Comparison of ENCODE assay signal across 9 cellular contexts in the genomic region with DNA sequence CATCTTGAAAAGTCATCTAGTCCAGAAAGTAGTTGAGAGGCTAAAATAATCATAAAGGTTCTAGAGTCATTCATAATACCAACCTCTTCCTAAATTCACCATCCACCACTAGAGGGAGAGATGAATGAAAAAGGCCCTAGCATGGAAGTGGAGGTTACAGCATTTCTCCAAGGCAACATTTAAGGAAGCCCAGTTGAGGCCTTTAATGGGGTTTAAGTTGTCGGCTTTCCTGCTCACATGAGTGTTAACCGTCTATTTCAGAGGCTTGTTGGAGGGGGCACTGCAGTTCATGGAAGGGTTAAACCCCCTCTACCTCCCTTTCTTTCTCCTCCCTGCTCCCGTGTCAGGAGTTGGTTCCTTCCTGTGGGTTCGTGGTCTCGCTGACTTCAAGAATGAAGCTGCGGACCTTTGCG. TPM values are rescaled to one million over a fixed set of nuclear protein-coding genes. Genes with fewer than 3 reads are reported as not detected.
A peak's percentile ranks its signal among the peaks of the same experiment; 100 is the strongest.
DNase-seq lines count a peak whose midpoint lies in the region; ATAC-seq, FAIRE-seq and TF ChIP-seq lines count a peak whose summit lies in the region.
"Had no signal": no experiment of that assay in that cellular context is flagged by ENCODE, and none has a peak within 500 bp of the region (broad histone marks: within the 10 kb centered on the region; RNA-seq: fewer than 3 reads in every experiment).

No MANE protein-coding gene starts in this region.

- DNase-seq in NCI-H526 (lab: John Stamatoyannopoulos, UW) (peak; percentile 2 to 28), NCI-H526 treated with DMSO at 0.1 percent for 48 hours (lab: John Stamatoyannopoulos, UW) (no peak), MV-4-11 (lab: John Stamatoyannopoulos, UW) (peak; percentile 88), kidney (no peak), amniotic stem cell (lab: John Stamatoyannopoulos, UW) (no peak)

- H3K4me1 ChIP-seq in kidney (ENCODE audit: control insufficient read depth in 1 of 2, insufficient read depth in 1 of 2, low read depth in 1 of 2, low read length in 2 of 2), result peaks cover 0 to 6% of the 10 kb centered on the region in 2 donors

- H3K4me3 ChIP-seq in kidney (ENCODE audit: low read length in 2 of 2), result no peak overlapping the region

- H3K27ac ChIP-seq in angular gyrus (ENCODE audit: low read depth, low read length), result peak overlapping the region; percentile 37
- no peak overlapping the region for H3K27ac ChIP-seq in kidney (ENCODE audit: low read depth in 2 of 2, low read length in 2 of 2)

- intact Hi-C loops in kidney (cut with DNase I), result loop anchor here (10.0 kb wide), 2 partner anchors 135 to 225 kb away; no protein-coding TSS in a partner anchor

- no peak for FAIRE-seq in kidney (lab: Jason Lieb, UNC)
- FAIRE-seq: G401.6 had no signal

- no peak overlapping the region for H3K9ac ChIP-seq in kidney (ENCODE audit: low read length in 2 of 2)

- H3K9me3 ChIP-seq in kidney (ENCODE audit: control insufficient read depth in 1 of 2, low read length in 2 of 2), result no peaks in the 10 kb centered on the region

- peak; percentile 18 for TF ChIP-seq CTCF in kidney (IDR thresholded peaks at IDR 0.05; ENCODE audit: borderline replicate concordance, extremely low read depth, insufficient read depth)

- no peak for ATAC-seq in HG03442 (IDR thresholded peaks at IDR 0.05; ENCODE audit: unreplicated experiment)
- no peak for ATAC-seq in HG03439 (IDR thresholded peaks at IDR 0.05; ENCODE audit: unreplicated experiment)

- H3K36me3 ChIP-seq in kidney (ENCODE audit: control insufficient read depth in 1 of 2, insufficient read depth in 2 of 2, low read length in 2 of 2), result no peaks in the 10 kb centered on the region

RNA-seq across cellular contexts. Expression of a gene that starts 3.8 kb away (rescaled TPM):
- total RNA-seq in kidney, result 59.4 TPM
- polyA plus RNA-seq in kidney (ENCODE audit: insufficient read depth, low read depth, low replicate concordance), result 12.8 TPM

Comparison
In these comparisons a context has a peak if more than half of its experiments do, and no peak if none do; other contexts are left out.
1. DNase-seq: peak in NCI-H526 (2 of 2) and MV-4-11 (single experiment); none in NCI-H526 treated with DMSO at 0.1 percent for 48 hours (single experiment), kidney (single experiment) and amniotic stem cell (single experiment).